Comparison of ENCODE assay signal across 32 cellular contexts in the genomic region with DNA sequence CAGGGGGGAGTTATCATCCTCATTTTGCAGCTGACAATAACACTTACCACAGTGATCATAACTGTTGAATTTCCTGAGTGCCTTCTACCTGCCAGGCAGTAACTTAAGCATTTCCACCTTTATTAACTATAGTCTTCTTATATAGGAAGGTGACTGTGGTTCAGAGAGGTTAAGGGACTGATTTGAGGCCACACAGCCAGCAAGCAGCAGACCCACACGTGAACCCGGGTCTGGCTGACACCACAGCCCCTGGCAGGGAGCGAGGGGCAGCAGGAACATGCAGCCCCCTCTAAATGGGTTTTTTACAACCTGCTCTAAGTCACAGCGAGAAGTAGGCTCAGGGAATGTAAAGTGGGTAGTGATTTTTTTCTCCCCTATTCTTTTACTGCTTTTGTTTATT.
DNase-seq lines count a peak whose midpoint lies in the region; ATAC-seq, FAIRE-seq and TF ChIP-seq lines count a peak whose summit lies in the region.
"Had no signal": no experiment of that assay in that cellular context is flagged by ENCODE, and none has a peak within 500 bp of the region (broad histone marks: within the 10 kb centered on the region; RNA-seq: fewer than 3 reads in every experiment).

No MANE protein-coding gene starts in this region.

- no peak for FAIRE-seq in HepG2 (lab: Jason Lieb, UNC)
- no peak for FAIRE-seq in K562 (lab: Jason Lieb, UNC)
- FAIRE-seq: A204.1, A549, D721Med had no signal

- H3K4ac ChIP-seq in neuronal stem cell (ENCODE audit: low read length) = no peak overlapping the region

- no peak for TF ChIP-seq EP300 in HepG2 (IDR thresholded peaks at IDR 0.05; ENCODE audit: low read depth in 2 of 2, low read length in 2 of 2)
- TF ChIP-seq EP300 in HepG2 (CRISPR knock-in tag; IDR thresholded peaks at IDR 0.05; ENCODE audit: borderline replicate concordance) = no peak
- no peak for TF ChIP-seq EP300 in K562 (IDR thresholded peaks at IDR 0.05; ENCODE audit: low read length)

- BruUV-seq in HepG2 (replicated peaks; lab: Mats Ljungman, UMichigan) (no TSS peak), K562 (replicated peaks; lab: Mats Ljungman, UMichigan) (no TSS peak)

- H3K9me1 ChIP-seq in K562 (ENCODE audit: control insufficient read depth, insufficient read depth, low read length) = no peaks in the 10 kb centered on the region

- no peak for TF ChIP-seq POLR2A in HepG2 (IDR thresholded peaks at IDR 0.05; ENCODE audit: insufficient read depth in 1 of 2, low read depth in 2 of 2, low read length in 2 of 2)
- TF ChIP-seq POLR2A in right lobe of liver (IDR thresholded peaks at IDR 0.05) = no peak
- TF ChIP-seq POLR2A in K562 (conservative IDR thresholded peaks at IDR 0.05) = no peak

- no peak for DNase-seq in HepG2 (ENCODE audit: low spot score)
- DNase-seq in right lobe of liver = no peak
- no peak for DNase-seq in K562 (ENCODE audit: extremely low read depth in 1 of 4, low spot score in 3 of 4)
- no peak for DNase-seq in neuronal stem cell (ENCODE audit: low spot score)
- DNase-seq in OCI-M1 (lab: John Stamatoyannopoulos, UW) = no peak
- no peak for DNase-seq in NCI-H446 treated with DMSO at 0.1 percent for 48 hours (lab: John Stamatoyannopoulos, UW)
- DNase-seq: 8988T; ACHN; AML-193; BE2C; C1 segment of cervical spinal cord; Caco-2; Calu3; CD4-positive, alpha-beta memory T cell; CD4-positive, alpha-beta T cell; CD4-positive, CD25-positive, alpha-beta regulatory T cell; CD8-positive, alpha-beta memory T cell; CD8-positive, alpha-beta T cell; COR-L47; DMS153; DMS53; DMS79; DMS79 treated with DMSO at 0.1 percent for 48 hours; DND-41; EL had no signal

- H3K27ac ChIP-seq in HepG2 (ENCODE audit: extremely low read length, insufficient read depth, low read length) (no peak overlapping the region), right lobe of liver (no peak overlapping the region), K562 (ENCODE audit: extremely low read depth, low read depth, low read length) (no peak overlapping the region), neuronal stem cell (replicated peaks; ENCODE audit: low read length) (no peak overlapping the region)
- H3K27ac ChIP-seq: 22Rv1; A549; BLaER1; BLaER1 treated with 17β-estradiol and CSF1 and Interleukin-3, amounts not matched to agents 10 nM and 100 nM; C4-2B had no signal

- no peak overlapping the region for H4K8ac ChIP-seq in neuronal stem cell (ENCODE audit: low read depth, low read length)

- no peaks in the 10 kb centered on the region for H3K79me1 ChIP-seq in neuronal stem cell (ENCODE audit: low read depth, low read length)

- H3K23ac ChIP-seq in neuronal stem cell (ENCODE audit: low read depth, low read length, poor library complexity) = no peak overlapping the region

- H2AFZ ChIP-seq in HepG2 (ENCODE audit: low read length) (no peak overlapping the region), K562 (ENCODE audit: low read depth, low read length) (no peak overlapping the region), neuronal stem cell (ENCODE audit: low read length) (no peak overlapping the region)

- H2BK12ac ChIP-seq in neuronal stem cell (ENCODE audit: low read length) = no peak overlapping the region

- H3K79me2 ChIP-seq in HepG2 (ENCODE audit: insufficient read depth, low read length) (no peaks in the 10 kb centered on the region), K562 (ENCODE audit: control insufficient read depth, insufficient read depth, low read length) (no peaks in the 10 kb centered on the region)

- H4K20me1 ChIP-seq in HepG2 (ENCODE audit: insufficient read depth, low read length) (no peaks in the 10 kb centered on the region), K562 (replicated peaks; ENCODE audit: control insufficient read depth, insufficient read depth, low read length) (no peaks in the 10 kb centered on the region)
- H4K20me1 ChIP-seq: BLaER1; BLaER1 treated with 17β-estradiol and CSF1 and Interleukin-3, amounts not matched to agents 10 nM and 100 nM had no signal

- CTCF ChIA-PET in HepG2 (lab: Yijun Ruan, JAX; ENCODE audit: low intra/inter-chr PET ratio, low total read pairs) = no interaction called here
- CTCF ChIA-PET in K562 (lab: Yijun Ruan, JAX; ENCODE audit: low intra/inter-chr PET ratio) = no interaction called here

- H4K91ac ChIP-seq in neuronal stem cell (ENCODE audit: low read depth, low read length, poor library complexity) = no peak overlapping the region

- 0% methylated on average over 2 of the region's 4 CpGs for WGBS in HepG2 (ENCODE audit: low lambda C conversion rate)
- WGBS in right lobe of liver (ENCODE audit: insufficient coverage, low coverage, low lambda C conversion rate, missing lambda C conversion rate) = 44% methylated on average over 4 of the region's 4 CpGs
- 21% methylated on average over 4 of the region's 4 CpGs for WGBS in K562 (ENCODE audit: insufficient coverage, low coverage, missing lambda C conversion rate)
- no CpG with 5 or more reads among the region's 4 CpGs for WGBS in neuronal stem cell (ENCODE audit: extremely low coverage in 2 of 2, insufficient read length in 2 of 2, insufficient replicate concordance in 1 of 2), 2 donors

- POLR2A ChIA-PET in HepG2 (lab: Yijun Ruan, JAX) (no interaction called here), K562 (lab: Yijun Ruan, JAX) (no interaction called here)

- peak overlapping the region; percentile 21 for H3K18ac ChIP-seq in neuronal stem cell (ENCODE audit: low read length)

- no peak for ATAC-seq in HepG2
- ATAC-seq in right lobe of liver = no peak
- ATAC-seq in K562 = no peak
- ATAC-seq: A549; CD8-positive, alpha-beta T cell had no signal

- no peak overlapping the region for H2BK120ac ChIP-seq in neuronal stem cell (ENCODE audit: low read depth, low read length)

- H3K27me3 ChIP-seq in HepG2 (ENCODE audit: control insufficient read depth in 1 of 2, insufficient read depth in 2 of 2, low read length in 2 of 2) = peaks cover 2 to 44% of the 10 kb centered on the region in 2 experiments
- no peaks in the 10 kb centered on the region for H3K27me3 ChIP-seq in right lobe of liver
- H3K27me3 ChIP-seq in K562 (ENCODE audit: control insufficient read depth in 2 of 2, insufficient read depth in 2 of 2, low read length in 2 of 2) = peaks cover 0 to 6% of the 10 kb centered on the region in 2 experiments; a peak in 2 of 5 replicates
- H3K27me3 ChIP-seq in neuronal stem cell (ENCODE audit: control insufficient read depth in 3 of 3, insufficient read depth in 3 of 3, low read depth in 1 of 3, low read length in 3 of 3) = no peaks in the 10 kb centered on the region
- H3K27me3 ChIP-seq: BE2C; BLaER1; BLaER1 treated with 17β-estradiol and CSF1 and Interleukin-3, amounts not matched to agents 10 nM and 100 nM had no signal

- no peaks in the 10 kb centered on the region for H3K4me1 ChIP-seq in HepG2 (ENCODE audit: insufficient read depth, low read length)
- H3K4me1 ChIP-seq in right lobe of liver = no peaks in the 10 kb centered on the region
- H3K4me1 ChIP-seq in K562 (replicated peaks in 1 of 2; ENCODE audit: control insufficient read depth in 2 of 2, insufficient read depth in 2 of 2, low read length in 2 of 2) = peaks cover 0 to 6% of the 10 kb centered on the region in 2 experiments; a peak in 3 of 5 replicates
- H3K4me1 ChIP-seq in neuronal stem cell (ENCODE audit: control insufficient read depth in 2 of 2, insufficient read depth in 1 of 2, low read depth in 1 of 2, low read length in 2 of 2) = peaks cover 0 to 7% of the 10 kb centered on the region in 2 donors
- H3K4me1 ChIP-seq: A549, BE2C, Caco-2 had no signal

- H2BK5ac ChIP-seq in neuronal stem cell (ENCODE audit: low read length) = no peak overlapping the region

- intact Hi-C loops in HepG2 (cut with micrococcal nuclease; ENCODE audit: unreplicated experiment) = no loop called here
- intact Hi-C loops in right lobe of liver (cut with DNase I) = no loop called here
- intact Hi-C loops in K562 (cut with micrococcal nuclease) = no loop called here

- TF ChIP-seq RAD21 in HepG2 (CRISPR knock-in tag; IDR thresholded peaks at IDR 0.05) = no peak
- TF ChIP-seq RAD21 in K562 (CRISPR knock-in tag; conservative IDR thresholded peaks at IDR 0.05 in 1 of 2, IDR thresholded peaks at IDR 0.05 in 1 of 2) = no peak

- no peak overlapping the region for H2AK5ac ChIP-seq in neuronal stem cell (ENCODE audit: low read depth, low read length)

- in situ Hi-C loops in HepG2 (cut with HindIII; ENCODE audit: extremely low pct_ligation_motif_present, low pct_unique_long_range_greater_than_20kb) (no loop called here), K562 (cut with MboI) (no loop called here)

- H3K36me3 ChIP-seq in HepG2 (replicated peaks in 1 of 2; ENCODE audit: control insufficient read depth in 1 of 2, insufficient read depth in 2 of 2, low read length in 2 of 2) (no peaks in the 10 kb centered on the region), right lobe of liver (no peaks in the 10 kb centered on the region), K562 (ENCODE audit: control insufficient read depth, insufficient read depth, low read length) (no peaks in the 10 kb centered on the region), neuronal stem cell (replicated peaks in 1 of 2; ENCODE audit: control insufficient read depth in 2 of 2, insufficient read depth in 2 of 2, low read length in 2 of 2) (peaks cover 0 to 7% of the 10 kb centered on the region in 2 donors)
- H3K36me3 ChIP-seq: BE2C, BLaER1 had no signal

- H3K4me2 ChIP-seq in HepG2 (ENCODE audit: low read depth, low read length) (no peak overlapping the region), K562 (ENCODE audit: insufficient read depth, low read length) (no peak overlapping the region), neuronal stem cell (ENCODE audit: insufficient read depth, low read length, poor library complexity, severe bottlenecking) (no peak overlapping the region)
- H3K4me2 ChIP-seq: A549; BLaER1; BLaER1 treated with 17β-estradiol and CSF1 and Interleukin-3, amounts not matched to agents 10 nM and 100 nM had no signal

- H3K9ac ChIP-seq in HepG2 (ENCODE audit: insufficient read depth, low read depth, low read length) (no peak overlapping the region), K562 (ENCODE audit: insufficient read depth in 1 of 2, low read depth in 2 of 2, low read length in 2 of 2) (no peak overlapping the region; a peak in 1 of 4 replicates), neuronal stem cell (ENCODE audit: low read depth, low read length, poor library complexity) (no peak overlapping the region)
- H3K9ac ChIP-seq: BLaER1; BLaER1 treated with 17β-estradiol and CSF1 and Interleukin-3, amounts not matched to agents 10 nM and 100 nM had no signal

- TF ChIP-seq CTCF in HepG2 (CRISPR knock-in tag; IDR thresholded peaks at IDR 0.05) (no peak), right lobe of liver (IDR thresholded peaks at IDR 0.05) (no peak), K562 (IDR thresholded peaks at IDR 0.05 in 2 of 3, conservative IDR thresholded peaks at IDR 0.05 in 1 of 3; ENCODE audit: insufficient read depth in 2 of 3, low read depth in 1 of 3, low read length in 3 of 3) (no peak)

- H3K4me3 ChIP-seq in HepG2 (replicated peaks in 1 of 3; ENCODE audit: insufficient read depth in 1 of 3, low read depth in 2 of 3, low read length in 3 of 3) (no peak overlapping the region), right lobe of liver (no peak overlapping the region), K562 (no peak overlapping the region), neuronal stem cell (ENCODE audit: low read length in 2 of 2) (no peak overlapping the region)
- H3K4me3 ChIP-seq: A549; BLaER1; BLaER1 treated with 17β-estradiol and CSF1 and Interleukin-3, amounts not matched to agents 10 nM and 100 nM had no signal

- no peak overlapping the region for H3K14ac ChIP-seq in neuronal stem cell (ENCODE audit: low read length)

- H3K9me3 ChIP-seq in HepG2 (ENCODE audit: low read length) (peaks cover 16% of the 10 kb centered on the region), right lobe of liver (peaks cover 0 to 2% (median 0%) of the 10 kb centered on the region in 4 donors), K562 (replicated peaks; ENCODE audit: control insufficient read depth, insufficient read depth, low read depth, low read length) (peaks cover 15% of the 10 kb centered on the region), neuronal stem cell (replicated peaks in 1 of 2; ENCODE audit: control insufficient read depth in 2 of 2, insufficient read depth in 1 of 2, low read depth in 1 of 2, low read length in 2 of 2) (peaks cover 5 to 18% of the 10 kb centered on the region in 2 donors)
- H3K9me3 ChIP-seq: BE2C had no signal

- H2BK15ac ChIP-seq in neuronal stem cell (ENCODE audit: low read length) = no peak overlapping the region

Comparison
In these comparisons a context has a peak if more than half of its experiments do, and no peak if none do; other contexts are left out.
1. Of the 241 proteins assayed by ChIP-seq in both HepG2 and K562: peak only in HepG2: none; only in K562: ESRRA and ZFP36; in both: none; in neither: 239.